34 cellular contexts compared by ENCODE assay signal in genomic region chr4:16248605-16249004, GRCh38.
"Had no signal": no experiment of that assay in that cellular context is flagged by ENCODE, and none has a peak within 500 bp of the region (broad histone marks: within the 10 kb centered on the region; RNA-seq: fewer than 3 reads in every experiment).

No MANE protein-coding gene starts in this region.

- H3K4me3 ChIP-seq: adrenal gland, ascending aorta, body of pancreas, breast epithelium, cardiac muscle cell had no signal

- H3K36me3 ChIP-seq: adrenal gland, brain microvascular endothelial cell, breast epithelium, cardiac muscle cell had no signal

- ATAC-seq: activated naive CD4-positive, alpha-beta T cell treated with anti-CD3 and anti-CD28 coated beads, Interleukin-2, amount 50 U/mL, for 72 hours; activated naive CD8-positive, alpha-beta T cell treated with anti-CD3 and anti-CD28 coated beads, Interleukin-2, amount 50 U/mL, for 24 hours; activated T-cell treated with anti-CD3 and anti-CD28 coated beads, Interleukin-2, amount 50 U/mL, for 4 hours; activated T-cell treated with anti-CD3 and anti-CD28 coated beads, Interleukin-2, amount 50 U/mL, for 72 hours; activated T-helper 17 cell treated with anti-CD3 and anti-CD28 coated beads, Interleukin-2, amount 50 U/mL, for 72 hours; body of pancreas had no signal

- H3K27me3 ChIP-seq: adrenal gland, ascending aorta, body of pancreas, brain microvascular endothelial cell, breast epithelium, cardiac muscle cell had no signal

- FAIRE-seq: astrocyte, bronchial epithelial cell had no signal

- H3K4me1 ChIP-seq: ascending aorta, breast epithelium had no signal

- H3K9me3 ChIP-seq: adrenal gland, ascending aorta, body of pancreas, breast epithelium had no signal

- DNase-seq: activated effector memory CD4-positive, alpha-beta T cell treated with anti-CD3 and anti-CD28 coated beads, Interleukin-2, amount 50 U/mL, for 16 hours; activated effector memory CD4-positive, alpha-beta T cell treated with Interleukin-2 at 50 U/mL for 16 hours; activated gamma-delta T cell; activated gamma-delta T cell treated with Interleukin-2 at 50 U/mL for 16 hours; activated naive CD4-positive, alpha-beta T cell; activated naive CD4-positive, alpha-beta T cell treated with anti-CD3 and anti-CD28 coated beads for 36 hours; activated naive CD4-positive, alpha-beta T cell treated with anti-CD3 and anti-CD28 coated beads, Interleukin-2, amount 10 ng/mL, durations not matched to agents 7 days and 5 days; activated naive CD4-positive, alpha-beta T cell treated with anti-CD3 and anti-CD28 coated beads, Interleukin-2, amount 50 U/mL, for 16 hours; activated naive CD4-positive, alpha-beta T cell treated with Interleukin-2 at 50 U/mL for 16 hours; activated naive CD8-positive, alpha-beta T cell treated with anti-CD3 and anti-CD28 coated beads for 36 hours; activated naive CD8-positive, alpha-beta T cell treated with anti-CD3 and anti-CD28 coated beads, Interleukin-2, amount 10 ng/mL, durations not matched to agents 7 days and 5 days; activated naive CD8-positive, alpha-beta T cell treated with anti-CD3 and anti-CD28 coated beads, Interleukin-2, amount 50 U/mL, for 24 hours; activated T-cell treated with anti-CD3 and anti-CD28 coated beads, Interleukin-2, amount 50 U/mL, for 1 hour; activated T-cell treated with anti-CD3 and anti-CD28 coated beads, Interleukin-2, amount 50 U/mL, for 24 hours; activated T-cell treated with anti-CD3 and anti-CD28 coated beads, Interleukin-2, amount 50 U/mL, for 4 hours; activated T-cell treated with anti-CD3 and anti-CD28 coated beads, Interleukin-2, amount 50 U/mL, for 48 hours; activated T-cell treated with anti-CD3 and anti-CD28 coated beads, Interleukin-2, amount 50 U/mL, for 72 hours; adrenal gland; amniotic stem cell; amygdala; anterior cingulate cortex; aorta; body of pancreas; brain microvascular endothelial cell; caudate nucleus; central memory CD4-positive, alpha-beta T cell; cerebellar nuclear complex had no signal

- H3K27ac ChIP-seq: ascending aorta, body of pancreas, brain microvascular endothelial cell, breast epithelium, cardiac muscle cell had no signal
